Comparison of ENCODE assay signal across 8 cellular contexts in the genomic region with DNA sequence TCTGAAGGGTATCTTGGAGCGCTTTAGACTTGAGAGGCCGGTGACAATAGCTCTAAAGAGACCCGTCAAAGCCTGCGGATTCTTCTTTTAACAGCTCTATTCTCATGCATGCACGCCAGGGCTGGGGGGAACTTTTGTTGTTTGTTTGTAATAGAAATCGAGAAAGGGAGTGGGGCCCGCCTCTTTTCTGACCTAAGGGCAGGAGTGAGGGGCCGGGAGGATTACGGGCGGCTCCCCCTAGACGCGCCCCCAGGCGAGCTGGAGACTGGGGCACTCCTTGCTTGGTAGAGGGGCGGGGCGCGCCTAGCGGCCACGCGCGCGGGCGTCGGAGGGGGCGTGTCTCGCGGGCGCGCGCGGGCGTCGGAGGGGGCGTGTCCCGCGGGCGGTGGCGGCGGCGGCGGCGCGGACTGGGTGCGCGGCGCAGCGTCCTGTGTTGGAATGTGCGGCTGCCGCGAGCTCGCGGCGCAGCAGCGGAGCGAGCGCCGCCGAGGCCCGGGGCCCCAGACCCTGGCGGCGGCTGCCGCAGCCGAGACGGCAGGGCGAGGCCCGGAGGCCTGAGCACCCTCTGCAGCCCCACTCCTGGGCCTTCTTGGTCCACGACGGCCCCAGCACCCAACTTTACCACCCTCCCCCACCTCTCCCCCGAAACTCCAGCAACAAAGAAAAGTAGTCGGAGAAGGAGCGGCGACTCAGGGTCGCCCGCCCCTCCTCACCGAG. TPM values are rescaled to one million over a fixed set of nuclear protein-coding genes. Genes with fewer than 3 reads are reported as not detected.
DNase-seq lines count a peak whose midpoint lies in the region; ATAC-seq and TF ChIP-seq lines count a peak whose summit lies in the region.

A gene with protein sequence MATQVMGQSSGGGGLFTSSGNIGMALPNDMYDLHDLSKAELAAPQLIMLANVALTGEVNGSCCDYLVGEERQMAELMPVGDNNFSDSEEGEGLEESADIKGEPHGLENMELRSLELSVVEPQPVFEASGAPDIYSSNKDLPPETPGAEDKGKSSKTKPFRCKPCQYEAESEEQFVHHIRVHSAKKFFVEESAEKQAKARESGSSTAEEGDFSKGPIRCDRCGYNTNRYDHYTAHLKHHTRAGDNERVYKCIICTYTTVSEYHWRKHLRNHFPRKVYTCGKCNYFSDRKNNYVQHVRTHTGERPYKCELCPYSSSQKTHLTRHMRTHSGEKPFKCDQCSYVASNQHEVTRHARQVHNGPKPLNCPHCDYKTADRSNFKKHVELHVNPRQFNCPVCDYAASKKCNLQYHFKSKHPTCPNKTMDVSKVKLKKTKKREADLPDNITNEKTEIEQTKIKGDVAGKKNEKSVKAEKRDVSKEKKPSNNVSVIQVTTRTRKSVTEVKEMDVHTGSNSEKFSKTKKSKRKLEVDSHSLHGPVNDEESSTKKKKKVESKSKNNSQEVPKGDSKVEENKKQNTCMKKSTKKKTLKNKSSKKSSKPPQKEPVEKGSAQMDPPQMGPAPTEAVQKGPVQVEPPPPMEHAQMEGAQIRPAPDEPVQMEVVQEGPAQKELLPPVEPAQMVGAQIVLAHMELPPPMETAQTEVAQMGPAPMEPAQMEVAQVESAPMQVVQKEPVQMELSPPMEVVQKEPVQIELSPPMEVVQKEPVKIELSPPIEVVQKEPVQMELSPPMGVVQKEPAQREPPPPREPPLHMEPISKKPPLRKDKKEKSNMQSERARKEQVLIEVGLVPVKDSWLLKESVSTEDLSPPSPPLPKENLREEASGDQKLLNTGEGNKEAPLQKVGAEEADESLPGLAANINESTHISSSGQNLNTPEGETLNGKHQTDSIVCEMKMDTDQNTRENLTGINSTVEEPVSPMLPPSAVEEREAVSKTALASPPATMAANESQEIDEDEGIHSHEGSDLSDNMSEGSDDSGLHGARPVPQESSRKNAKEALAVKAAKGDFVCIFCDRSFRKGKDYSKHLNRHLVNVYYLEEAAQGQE (plus strand): TSS at position 412 of the 717 bp plus-strand sequence. CDS start 2,739 bp downstream, outside the sequence.

- peak within 1 kb of the TSS; percentile 92 to 100 (median 96) for H3K4me3 Mint-ChIP-seq in IgD-negative memory B cell

- no peaks in the 10 kb centered on the region for H3K9me3 Mint-ChIP-seq in IgD-negative memory B cell

- 0% methylated on average over 43 to 73 of the region's 74 CpGs for WGBS in adipose tissue, 3 donors
- 1% methylated on average over 71 to 74 of the region's 74 CpGs for WGBS in heart right ventricle, 2 donors
- 0% methylated on average over 35 of the region's 74 CpGs; no CpG with 5 or more reads in 1 of the 2 donors for whole genome bisulfite sequencing in transverse colon (ENCODE audit: low coverage in 1 of 2), 2 donors

- no peak for TF ChIP-seq CTCF in heart right ventricle (IDR thresholded peaks at IDR 0.05)
- no peak for TF ChIP-seq CTCF in transverse colon (IDR thresholded peaks at IDR 0.05)

- H3K4me1 ChIP-seq in heart right ventricle (peaks cover 3 to 43% (median 39%) of the 10 kb centered on the region in 9 donors), transverse colon (peaks cover 17 to 40% (median 24%) of the 10 kb centered on the region in 4 donors)

- peaks cover 3% of the 10 kb centered on the region for H3K27me3 Mint-ChIP-seq in IgD-negative memory B cell

- H3K4me1 Mint-ChIP-seq in IgD-negative memory B cell = peaks cover 27 to 34% (median 32%) of the 10 kb centered on the region in 3 donors

- H3K27ac ChIP-seq in adipose tissue (ENCODE audit: low read depth, low read length) = peak within 1 kb of the TSS; percentile 8
- H3K27ac ChIP-seq in heart right ventricle = peak within 1 kb of the TSS; percentile 53 to 96 (median 92)
- H3K27ac ChIP-seq in transverse colon = peak within 1 kb of the TSS; percentile 92 to 98 (median 97)

- DNase-seq in ELR (ENCODE audit: low read depth) (peak; percentile 81), heart right ventricle (peak; percentile 73 to 84), posterior vena cava (ENCODE audit: low spot score) (peak; percentile 93), transverse colon (peak; percentile 88)

- peak; percentile 45 for ATAC-seq in GM21529 (IDR thresholded peaks at IDR 0.05; ENCODE audit: unreplicated experiment)
- peak; percentile 74 to 90 (median 86) for ATAC-seq in heart right ventricle

- no peaks in the 10 kb centered on the region for H3K36me3 Mint-ChIP-seq in IgD-negative memory B cell

- H3K36me3 ChIP-seq in heart right ventricle (peaks cover 0 to 16% (median 0%) of the 10 kb centered on the region in 9 donors), transverse colon (no peaks in the 10 kb centered on the region)

- intact Hi-C loops in T-helper 1 cell treated with Interleukin-12 subunit alpha and Interleukin-12 subunit beta and Interleukin-4 antibody, amounts not matched to agents 30 ng/mL and 1 ng/mL, for 36 hours (cut with micrococcal nuclease) = loop anchor here (1.0 to 5.0 kb wide), 15 partner anchors 70 to 1965 kb away; a partner anchor contains a TSS
- intact Hi-C loops in heart right ventricle (cut with DNase I) (loop anchor here in 4 of 10 donors (5.0 kb wide), 1 partner anchor 70 kb away; a partner anchor contains a TSS), posterior vena cava (cut with DNase I) (no loop called here), transverse colon (cut with DNase I; ENCODE audit: low total_unique reads) (loop anchor here (5.0 kb wide), 1 partner anchor 70 kb away; a partner anchor contains a TSS)

- H3K9me3 ChIP-seq in heart right ventricle = no peaks in the 10 kb centered on the region
- H3K9me3 ChIP-seq in transverse colon = no peaks in the 10 kb centered on the region

- H3K4me3 ChIP-seq in heart right ventricle = peak within 1 kb of the TSS; percentile 63 to 99 (median 94)
- H3K4me3 ChIP-seq in transverse colon = peak within 1 kb of the TSS; percentile 78 to 99 (median 93)

- in situ Hi-C loops in transverse colon (cut with MboI; ENCODE audit: low pct_ligation_motif_present in 1 of 4, low pct_unique_long_range_greater_than_20kb in 1 of 4, low sequenced_read_pairs in 3 of 4) = no loop called here

- peak within 1 kb of the TSS; percentile 60 to 96 (median 93) for H3K27ac Mint-ChIP-seq in IgD-negative memory B cell

- H3K27me3 ChIP-seq in heart right ventricle (no peaks in the 10 kb centered on the region), transverse colon (no peaks in the 10 kb centered on the region)

- peak; percentile 20 for TF ChIP-seq POLR2A in transverse colon (IDR thresholded peaks at IDR 0.05)

- TF ChIP-seq EP300 in transverse colon (IDR thresholded peaks at IDR 0.05; ENCODE audit: low read depth) = no peak

RNA-seq across cellular contexts. Expression of the gene that starts here (rescaled TPM):
- 114 TPM for polyA plus RNA-seq in IgD-negative memory B cell
- 61.4 and 62.4 TPM in 2 replicates for total RNA-seq in T-helper 1 cell treated with Interleukin-12 subunit alpha and Interleukin-12 subunit beta and Interleukin-4 antibody, amounts not matched to agents 30 ng/mL and 1 ng/mL, for 36 hours
- 1 to 10 TPM; 3.3 to 6.0 (median 5.6) TPM for polyA plus RNA-seq in adipose tissue
- total RNA-seq in heart right ventricle = 10 to 100 TPM; 22.4 to 36.8 (median 28.6) TPM
- polyA plus RNA-seq in heart right ventricle = 1 to 10 TPM; 3.3 to 4.8 TPM
- total RNA-seq in posterior vena cava = 10 to 100 TPM; 31.9 to 32.0 TPM
- 10 to 100 TPM; 18.7 to 47.8 (median 27.1) TPM for total RNA-seq in transverse colon

Comparison
In these comparisons a context has a peak if more than half of its experiments do, and no peak if none do; other contexts are left out.
1. Peak in every context shown above with its lines: DNase-seq, ATAC-seq, H3K4me3 ChIP-seq and H3K27ac ChIP-seq.
2. RNA of the gene that starts here (polyA plus RNA-seq): 114 TPM in IgD-negative memory B cell (single experiment); 3.3 to 6.0 TPM in adipose tissue and 3.3 to 4.8 TPM in heart right ventricle; every median in the first group is over 10 times any median in the second.
3. H3K27ac ChIP-seq: peak in every context shown above with its lines; median percentile 97 in transverse colon; 92 in heart right ventricle; 8 in adipose tissue.
4. intact Hi-C loops: an anchor here in T-helper 1 cell treated with Interleukin-12 subunit alpha and Interleukin-12 subunit beta and Interleukin-4 antibody, amounts not matched to agents 30 ng/mL and 1 ng/mL, for 36 hours (1.0 to 5.0 kb wide) and transverse colon (5.0 kb wide); none called in posterior vena cava.